ENCODE assay signal across 25 cellular contexts in the genomic region with DNA sequence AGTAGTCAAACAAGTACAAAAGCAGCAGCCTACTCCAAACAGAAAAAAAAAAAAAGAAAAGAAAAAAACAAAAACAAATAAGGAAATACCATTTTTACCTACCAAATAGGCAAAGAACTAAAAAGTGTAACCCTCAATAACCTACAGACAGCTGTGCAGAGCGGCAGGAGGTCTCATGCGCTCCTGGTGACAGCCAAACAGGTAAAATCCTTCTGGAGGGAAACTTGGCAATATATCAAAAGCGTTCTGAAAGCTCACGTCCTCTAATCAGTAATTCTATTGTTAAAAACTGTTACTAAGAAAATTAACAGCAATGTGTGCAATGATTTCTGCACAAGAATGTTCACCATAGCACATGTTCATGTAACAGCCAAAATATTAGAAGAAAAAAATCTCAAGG.
DNase-seq lines count a peak whose midpoint lies in the region; ATAC-seq lines count a peak whose summit lies in the region.
"Had no signal": no experiment of that assay in that cellular context is flagged by ENCODE, and none has a peak within 500 bp of the region (broad histone marks: within the 10 kb centered on the region; RNA-seq: fewer than 3 reads in every experiment).

No MANE protein-coding gene starts in this region.

- ATAC-seq in GM18861 (IDR thresholded peaks at IDR 0.05; ENCODE audit: unreplicated experiment) (no peak), GM19455 (IDR thresholded peaks at IDR 0.05; ENCODE audit: unreplicated experiment) (no peak)
- ATAC-seq: activated CD4-positive, alpha-beta T cell treated with anti-CD3 and anti-CD28 coated beads for 36 hours; activated CD8-positive, alpha-beta T cell treated with anti-CD3 and anti-CD28 coated beads, Interleukin-2, amount 10 ng/mL, durations not matched to agents 7 days and 5 days; gastrocnemius medialis; GM12878; left cardiac atrium; Panc1; pancreas had no signal

- peak; percentile 91 for DNase-seq in COR-L47 (lab: John Stamatoyannopoulos, UW)
- DNase-seq in G401 (ENCODE audit: low spot score): peak; percentile 52
- peak; percentile 71 for DNase-seq in NCI-H146 treated with DMSO at 0.1 percent for 48 hours (lab: John Stamatoyannopoulos, UW; ENCODE audit: unreplicated experiment)
- peak; percentile 34 for DNase-seq in NCI-H748 treated with DMSO at 0.1 percent for 48 hours (lab: John Stamatoyannopoulos, UW)
- DNase-seq in activated naive CD4-positive, alpha-beta T cell treated with Interleukin-2 at 50 U/mL for 16 hours: no peak
- DNase-seq: activated CD4-positive, alpha-beta T cell treated with anti-CD3 and anti-CD28 coated beads for 36 hours; activated CD8-positive, alpha-beta T cell treated with anti-CD3 and anti-CD28 coated beads, Interleukin-2, amount 10 ng/mL, durations not matched to agents 7 days and 5 days; activated effector memory CD4-positive, alpha-beta T cell treated with Interleukin-2 at 50 U/mL for 16 hours; activated naive CD8-positive, alpha-beta T cell treated with anti-CD3 and anti-CD28 coated beads for 36 hours; caudate nucleus; gastrocnemius medialis; GM23248; HFFc6; hippocampal formation; Karpas-422; left cardiac atrium; mammary epithelial cell; pancreas; SHP77; stimulated activated CD4-positive, alpha-beta T cell treated with anti-CD3 and anti-CD28 coated beads, Interleukin-2, amount 100 ng/mL, for 24 hours; trophoblast cell had no signal

- in situ Hi-C loops in G401 (cut with HindIII; ENCODE audit: low sequenced_read_pairs): no loop called here
